ENCODE assay signal across 8 cellular contexts in the genomic region with DNA sequence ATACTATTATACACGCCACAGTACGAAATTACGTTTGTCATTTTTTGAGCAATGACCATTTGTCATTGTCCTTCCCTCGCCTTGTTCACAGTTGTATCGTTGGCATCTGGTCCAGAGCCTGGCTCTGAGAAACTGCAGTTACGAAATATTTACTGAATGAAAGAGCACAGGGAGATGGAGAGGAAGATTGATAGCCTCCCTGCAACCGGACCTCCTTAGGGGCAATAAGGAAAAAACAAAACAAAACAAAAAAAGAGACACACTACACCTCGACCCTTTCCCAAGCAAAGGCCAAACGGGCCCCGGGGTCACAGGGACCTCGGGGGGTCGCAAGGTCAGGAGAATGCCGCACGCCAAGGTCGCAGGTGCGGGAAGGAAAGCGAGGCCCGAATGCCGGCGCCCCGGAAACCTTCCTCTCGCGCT. TPM values are rescaled to one million over a fixed set of nuclear protein-coding genes. Genes with fewer than 3 reads are reported as not detected.
A peak's percentile ranks its signal among the peaks of the same experiment; 100 is the strongest.
DNase-seq lines count a peak whose midpoint lies in the region; ATAC-seq and TF ChIP-seq lines count a peak whose summit lies in the region.

No MANE protein-coding gene starts in this region.

- no peaks in the 10 kb centered on the region for H3K27me3 Mint-ChIP-seq in activated naive CD4-positive, alpha-beta T cell treated with anti-CD3 and anti-CD28 coated beads, Interleukin-2, amount 10 ng/mL, durations not matched to agents 7 days and 5 days
- no peaks in the 10 kb centered on the region for H3K27me3 Mint-ChIP-seq in activated naive CD8-positive, alpha-beta T cell treated with anti-CD3 and anti-CD28 coated beads, Interleukin-2, amount 10 ng/mL, durations not matched to agents 7 days and 5 days

- peaks cover 32% of the 10 kb centered on the region for H3K4me1 Mint-ChIP-seq in activated naive CD4-positive, alpha-beta T cell treated with anti-CD3 and anti-CD28 coated beads, Interleukin-2, amount 10 ng/mL, durations not matched to agents 7 days and 5 days
- H3K4me1 Mint-ChIP-seq in activated naive CD8-positive, alpha-beta T cell treated with anti-CD3 and anti-CD28 coated beads, Interleukin-2, amount 10 ng/mL, durations not matched to agents 7 days and 5 days = peaks cover 27% of the 10 kb centered on the region

- no peak for ATAC-seq in activated naive CD8-positive, alpha-beta T cell treated with anti-CD3 and anti-CD28 coated beads, Interleukin-2, amount 10 ng/mL, durations not matched to agents 7 days and 5 days (ENCODE audit: low read depth)
- no peak for ATAC-seq in GM19467 (IDR thresholded peaks at IDR 0.05; ENCODE audit: unreplicated experiment)
- ATAC-seq in activated CD4-positive, CD25-positive, alpha-beta regulatory T cell treated with anti-CD3 and anti-CD28 coated beads, Interleukin-2, amount 50 U/mL, for 24 hours = no peak

- H3K9me3 Mint-ChIP-seq in activated naive CD4-positive, alpha-beta T cell treated with anti-CD3 and anti-CD28 coated beads, Interleukin-2, amount 10 ng/mL, durations not matched to agents 7 days and 5 days = no peaks in the 10 kb centered on the region
- no peaks in the 10 kb centered on the region for H3K9me3 Mint-ChIP-seq in activated naive CD8-positive, alpha-beta T cell treated with anti-CD3 and anti-CD28 coated beads, Interleukin-2, amount 10 ng/mL, durations not matched to agents 7 days and 5 days

- peak overlapping the region; percentile 93 for H3K4me3 Mint-ChIP-seq in activated naive CD4-positive, alpha-beta T cell treated with anti-CD3 and anti-CD28 coated beads, Interleukin-2, amount 10 ng/mL, durations not matched to agents 7 days and 5 days
- peak overlapping the region; percentile 99 for H3K4me3 Mint-ChIP-seq in activated naive CD8-positive, alpha-beta T cell treated with anti-CD3 and anti-CD28 coated beads, Interleukin-2, amount 10 ng/mL, durations not matched to agents 7 days and 5 days

- H3K36me3 Mint-ChIP-seq in activated naive CD4-positive, alpha-beta T cell treated with anti-CD3 and anti-CD28 coated beads, Interleukin-2, amount 10 ng/mL, durations not matched to agents 7 days and 5 days = peaks cover 7% of the 10 kb centered on the region
- H3K36me3 Mint-ChIP-seq in activated naive CD8-positive, alpha-beta T cell treated with anti-CD3 and anti-CD28 coated beads, Interleukin-2, amount 10 ng/mL, durations not matched to agents 7 days and 5 days = peaks cover 5% of the 10 kb centered on the region

- intact Hi-C loops in sigmoid colon (cut with DNase I) = loop anchor here (1.0 to 10.0 kb wide), 3 partner anchors 48 to 218 kb away; a partner anchor contains a TSS

- peak overlapping the region; percentile 75 for H3K27ac Mint-ChIP-seq in activated naive CD4-positive, alpha-beta T cell treated with anti-CD3 and anti-CD28 coated beads, Interleukin-2, amount 10 ng/mL, durations not matched to agents 7 days and 5 days
- H3K27ac Mint-ChIP-seq in activated naive CD8-positive, alpha-beta T cell treated with anti-CD3 and anti-CD28 coated beads, Interleukin-2, amount 10 ng/mL, durations not matched to agents 7 days and 5 days = peak overlapping the region; percentile 90

- H3K27me3 ChIP-seq in sigmoid colon = no peaks in the 10 kb centered on the region

- no peak for TF ChIP-seq EP300 in sigmoid colon (IDR thresholded peaks at IDR 0.05)

- DNase-seq in activated naive CD4-positive, alpha-beta T cell treated with anti-CD3 and anti-CD28 coated beads, Interleukin-2, amount 10 ng/mL, durations not matched to agents 7 days and 5 days = no peak
- no peak for DNase-seq in activated naive CD4-positive, alpha-beta T cell treated with Interleukin-2 at 50 U/mL for 16 hours
- no peak for DNase-seq in activated naive CD8-positive, alpha-beta T cell treated with anti-CD3 and anti-CD28 coated beads, Interleukin-2, amount 10 ng/mL, durations not matched to agents 7 days and 5 days
- peak; percentile 20 for DNase-seq in hepatic stellate cell (ENCODE audit: low spot score)
- DNase-seq in sigmoid colon = no peak
- no peak for DNase-seq in NCI-H226

- H3K27ac ChIP-seq in sigmoid colon = peak overlapping the region; percentile 84 to 89 (median 86)

- POLR2A ChIA-PET in activated naive CD8-positive, alpha-beta T cell treated with anti-CD3 and anti-CD28 coated beads, Interleukin-2, amount 10 ng/mL, durations not matched to agents 7 days and 5 days (lab: Charles Lee) = interaction anchor here (0.9 to 1.0 kb wide), 2 partner anchors 49 to 106 kb away, joined by 3 read pairs; a partner anchor contains a TSS

- no peak for TF ChIP-seq POLR2A in sigmoid colon (IDR thresholded peaks at IDR 0.05)

- peaks cover 0 to 6% (median 0%) of the 10 kb centered on the region in 4 donors for H3K36me3 ChIP-seq in sigmoid colon

- peaks cover 5 to 25% (median 18%) of the 10 kb centered on the region in 4 donors for H3K4me1 ChIP-seq in sigmoid colon

- WGBS in sigmoid colon, 2 donors = 1 to 7% methylated on average over 23 of the region's 23 CpGs

- CTCF ChIA-PET in activated naive CD4-positive, alpha-beta T cell treated with anti-CD3 and anti-CD28 coated beads, Interleukin-2, amount 10 ng/mL, durations not matched to agents 7 days and 5 days (lab: Charles Lee) = interaction anchor here (0.7 to 3.2 kb wide), 5 partner anchors 9 to 545 kb away, joined by 3 to 12 read pairs (median 3); a partner anchor contains a TSS

- H3K9me3 ChIP-seq in sigmoid colon = no peaks in the 10 kb centered on the region

- no peak for TF ChIP-seq CTCF in sigmoid colon (IDR thresholded peaks at IDR 0.05)

- peak overlapping the region; percentile 74 to 95 (median 82) for H3K4me3 ChIP-seq in sigmoid colon

RNA-seq across cellular contexts. Expression of a gene that starts 0.9 kb away (rescaled TPM):
- 10 to 100 TPM; 62.7 to 68.5 TPM for total RNA-seq in activated naive CD8-positive, alpha-beta T cell treated with anti-CD3 and anti-CD28 coated beads, Interleukin-2, amount 10 ng/mL, durations not matched to agents 7 days and 5 days
- 10 to 100 TPM; 33.7 to 52.1 (median 44.4) TPM for total RNA-seq in sigmoid colon
- polyA plus RNA-seq in sigmoid colon = 10 to 100 TPM; 55.3 to 88.2 (median 84.6) TPM

RNA-seq across cellular contexts. Expression of a gene that starts 48.7 kb away (rescaled TPM):
- total RNA-seq in activated naive CD8-positive, alpha-beta T cell treated with anti-CD3 and anti-CD28 coated beads, Interleukin-2, amount 10 ng/mL, durations not matched to agents 7 days and 5 days = 10 to 100 TPM; 10.8 to 11.8 TPM
- 10 to 100 TPM in 3 of 4 donors, 1 to 10 TPM in 1; 9.5 to 17.4 (median 12.1) TPM for total RNA-seq in sigmoid colon
- 10 to 100 TPM in 1 of 3 donors, 1 to 10 TPM in 1, under 1 TPM in 1; 0.60 to 10.4 (median 1.8) TPM for polyA plus RNA-seq in sigmoid colon
